ENCODE assay signal across 1 cellular context in the genomic region with DNA sequence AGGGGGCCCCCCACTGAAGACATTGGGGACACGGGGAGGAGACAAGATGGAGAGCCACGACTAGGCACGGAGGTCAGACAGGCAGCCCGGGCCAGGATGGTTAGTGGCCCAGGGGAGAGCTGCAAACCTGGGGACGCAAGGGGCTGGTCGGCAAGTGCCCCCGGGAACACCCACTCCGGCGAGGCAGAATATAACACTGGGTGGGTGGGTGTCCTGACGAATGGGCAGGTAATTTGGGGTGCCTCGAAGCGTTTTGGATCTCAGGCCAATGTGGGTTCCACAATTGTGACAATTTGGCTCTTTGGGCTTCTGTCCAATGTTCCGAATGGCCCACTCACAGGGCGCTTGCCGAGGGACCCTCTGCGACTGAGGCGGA.
A peak's percentile ranks its signal among the peaks of the same experiment; 100 is the strongest.
TF ChIP-seq lines count a peak whose summit lies in the region.

No MANE protein-coding gene starts in this region.

TF ChIP-seq in HepG2, 621 proteins besides CTCF, POLR2A, EP300 and RAD21 (continued from another document and continues in another):
- TF ChIP-seq ETS1 (CRISPR knock-in tag; IDR thresholded peaks at IDR 0.05) (peak; percentile 91), ZNF770 (CRISPR knock-in tag; IDR thresholded peaks at IDR 0.05) (no peak), ZNF569 (CRISPR knock-in tag; IDR thresholded peaks at IDR 0.05; ENCODE audit: borderline replicate concordance) (no peak), ZNF101 (CRISPR knock-in tag; IDR thresholded peaks at IDR 0.05; ENCODE audit: borderline replicate concordance, low read depth) (no peak), ZNF776 (CRISPR knock-in tag; IDR thresholded peaks at IDR 0.05) (no peak; the same call in 1 of the 2 replicates), PHF8 (CRISPR knock-in tag; IDR thresholded peaks at IDR 0.05) (0 out of 2 replicates have a peak, but pooled peaks have one; percentile 19), ZNF468 (CRISPR knock-in tag; IDR thresholded peaks at IDR 0.05) (no peak), ZNF660 (CRISPR knock-in tag; IDR thresholded peaks at IDR 0.05; ENCODE audit: borderline replicate concordance, low read depth) (no peak), AGO1 (IDR thresholded peaks at IDR 0.05; ENCODE audit: low read depth, low read length, poor library complexity, severe bottlenecking) (no peak), NR2F6 (IDR thresholded peaks at IDR 0.05) (0 out of 2 replicates have a peak, but pooled peaks have one; percentile 43), NR2F6 (CRISPR knock-in tag; IDR thresholded peaks at IDR 0.05) (peak; percentile 2; the same call in 1 of the 2 replicates), FOXC1 (CRISPR knock-in tag; IDR thresholded peaks at IDR 0.05; ENCODE audit: borderline replicate concordance) (no peak), ARID2 (CRISPR knock-in tag; IDR thresholded peaks at IDR 0.05; ENCODE audit: borderline replicate concordance) (no peak), GMEB1 (CRISPR knock-in tag; IDR thresholded peaks at IDR 0.05; ENCODE audit: borderline replicate concordance) (0 out of 2 replicates have a peak, but pooled peaks have one; percentile 9), ELK4 (CRISPR knock-in tag; IDR thresholded peaks at IDR 0.05; ENCODE audit: borderline replicate concordance) (no peak; the same call in 1 of the 2 replicates), ZFX (CRISPR knock-in tag; IDR thresholded peaks at IDR 0.05; ENCODE audit: low read depth) (no peak), BCL3 (CRISPR knock-in tag; IDR thresholded peaks at IDR 0.05) (no peak), HOMEZ (CRISPR knock-in tag; IDR thresholded peaks at IDR 0.05; ENCODE audit: low read depth) (no peak), ZFP1 (CRISPR knock-in tag; IDR thresholded peaks at IDR 0.05) (0 out of 2 replicates have a peak, but pooled peaks have one; percentile 2), HMGXB3 (CRISPR knock-in tag; IDR thresholded peaks at IDR 0.05; ENCODE audit: borderline replicate concordance) (no peak), ZNF615 (CRISPR knock-in tag; IDR thresholded peaks at IDR 0.05; ENCODE audit: borderline replicate concordance) (no peak), ZBTB20 (CRISPR knock-in tag; IDR thresholded peaks at IDR 0.05; ENCODE audit: borderline replicate concordance, low read depth) (0 out of 2 replicates have a peak, but pooled peaks have one; percentile 44), ZNF737 (CRISPR knock-in tag; IDR thresholded peaks at IDR 0.05; ENCODE audit: borderline replicate concordance) (no peak), HNF4A (CRISPR knock-in tag; IDR thresholded peaks at IDR 0.05) (no peak), ZNF556 (CRISPR knock-in tag; IDR thresholded peaks at IDR 0.05; ENCODE audit: borderline replicate concordance) (0 out of 2 replicates have a peak, but pooled peaks have one; percentile 9), ZKSCAN5 (CRISPR knock-in tag; IDR thresholded peaks at IDR 0.05) (no peak), GABPB1 (CRISPR knock-in tag; IDR thresholded peaks at IDR 0.05) (0 out of 2 replicates have a peak, but pooled peaks have one; percentile 1), SPEN (CRISPR knock-in tag; IDR thresholded peaks at IDR 0.05; ENCODE audit: low read depth) (no peak; the same call in 1 of the 2 replicates), HOXA9 (CRISPR knock-in tag; IDR thresholded peaks at IDR 0.05; ENCODE audit: borderline replicate concordance) (no peak)
- TF ChIP-seq, protein P1, sequence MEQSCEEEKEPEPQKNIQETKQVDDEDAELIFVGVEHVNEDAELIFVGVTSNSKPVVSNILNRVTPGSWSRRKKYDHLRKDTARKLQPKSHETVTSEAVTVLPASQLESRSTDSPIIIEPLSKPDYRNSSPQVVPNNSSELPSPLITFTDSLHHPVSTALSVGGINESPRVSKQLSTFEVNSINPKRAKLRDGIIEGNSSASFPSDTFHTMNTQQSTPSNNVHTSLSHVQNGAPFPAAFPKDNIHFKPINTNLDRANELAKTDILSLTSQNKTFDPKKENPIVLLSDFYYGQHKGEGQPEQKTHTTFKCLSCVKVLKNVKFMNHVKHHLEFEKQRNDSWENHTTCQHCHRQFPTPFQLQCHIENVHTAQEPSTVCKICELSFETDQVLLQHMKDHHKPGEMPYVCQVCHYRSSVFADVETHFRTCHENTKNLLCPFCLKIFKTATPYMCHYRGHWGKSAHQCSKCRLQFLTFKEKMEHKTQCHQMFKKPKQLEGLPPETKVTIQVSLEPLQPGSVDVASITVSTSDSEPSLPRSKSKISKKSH (CRISPR knock-in tag; IDR thresholded peaks at IDR 0.05; ENCODE audit: borderline replicate concordance), result peak; percentile 39; the same call in 1 of the 2 replicates
- TF ChIP-seq, protein P2, sequence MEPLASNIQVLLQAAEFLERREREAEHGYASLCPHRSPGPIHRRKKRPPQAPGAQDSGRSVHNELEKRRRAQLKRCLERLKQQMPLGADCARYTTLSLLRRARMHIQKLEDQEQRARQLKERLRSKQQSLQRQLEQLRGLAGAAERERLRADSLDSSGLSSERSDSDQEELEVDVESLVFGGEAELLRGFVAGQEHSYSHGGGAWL (CRISPR knock-in tag; IDR thresholded peaks at IDR 0.05), result no peak
- TF ChIP-seq, protein P3, sequence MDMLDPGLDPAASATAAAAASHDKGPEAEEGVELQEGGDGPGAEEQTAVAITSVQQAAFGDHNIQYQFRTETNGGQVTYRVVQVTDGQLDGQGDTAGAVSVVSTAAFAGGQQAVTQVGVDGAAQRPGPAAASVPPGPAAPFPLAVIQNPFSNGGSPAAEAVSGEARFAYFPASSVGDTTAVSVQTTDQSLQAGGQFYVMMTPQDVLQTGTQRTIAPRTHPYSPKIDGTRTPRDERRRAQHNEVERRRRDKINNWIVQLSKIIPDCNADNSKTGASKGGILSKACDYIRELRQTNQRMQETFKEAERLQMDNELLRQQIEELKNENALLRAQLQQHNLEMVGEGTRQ (IDR thresholded peaks at IDR 0.05; ENCODE audit: low read depth, low read length), result no peak
- TF ChIP-seq, protein P3 (CRISPR knock-in tag; IDR thresholded peaks at IDR 0.05; ENCODE audit: borderline replicate concordance), result 0 out of 2 replicates have a peak, but pooled peaks have one; percentile 7
- TF ChIP-seq, protein P4, sequence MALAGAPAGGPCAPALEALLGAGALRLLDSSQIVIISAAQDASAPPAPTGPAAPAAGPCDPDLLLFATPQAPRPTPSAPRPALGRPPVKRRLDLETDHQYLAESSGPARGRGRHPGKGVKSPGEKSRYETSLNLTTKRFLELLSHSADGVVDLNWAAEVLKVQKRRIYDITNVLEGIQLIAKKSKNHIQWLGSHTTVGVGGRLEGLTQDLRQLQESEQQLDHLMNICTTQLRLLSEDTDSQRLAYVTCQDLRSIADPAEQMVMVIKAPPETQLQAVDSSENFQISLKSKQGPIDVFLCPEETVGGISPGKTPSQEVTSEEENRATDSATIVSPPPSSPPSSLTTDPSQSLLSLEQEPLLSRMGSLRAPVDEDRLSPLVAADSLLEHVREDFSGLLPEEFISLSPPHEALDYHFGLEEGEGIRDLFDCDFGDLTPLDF (CRISPR knock-in tag; IDR thresholded peaks at IDR 0.05), result no peak
